ENCODE assay signal across 8 cellular contexts in genomic region chr3:15805756-15806266, GRCh38. TPM values are rescaled to one million over a fixed set of nuclear protein-coding genes. Genes with fewer than 3 reads are reported as not detected.
DNase-seq lines count a peak whose midpoint lies in the region; ATAC-seq, FAIRE-seq and TF ChIP-seq lines count a peak whose summit lies in the region.

No MANE protein-coding gene starts in this region.

- no peak for TF ChIP-seq RAD21 in K562 (CRISPR knock-in tag; conservative IDR thresholded peaks at IDR 0.05 in 1 of 2, IDR thresholded peaks at IDR 0.05 in 1 of 2)

- H3K9ac ChIP-seq in K562 (ENCODE audit: insufficient read depth in 1 of 2, low read depth in 2 of 2, low read length in 2 of 2), result peak overlapping the region in 1 of 2 experiments; percentile 3; a peak in 1 of 4 replicates

- H3K9me3 ChIP-seq in K562 (replicated peaks; ENCODE audit: control insufficient read depth, insufficient read depth, low read depth, low read length), result no peaks in the 10 kb centered on the region

- peaks cover 6% of the 10 kb centered on the region for H3K36me3 Mint-ChIP-seq in stimulated activated effector memory CD8-positive, alpha-beta T cell treated with anti-CD3 and anti-CD28 coated beads, Interleukin-12 subunit alpha, Interleukin-12 subunit beta, amount 100 ng/mL, for 72 hours

- peaks cover 79% of the 10 kb centered on the region for H3K79me2 ChIP-seq in K562 (ENCODE audit: control insufficient read depth, insufficient read depth, low read length)

- no peak overlapping the region for H3K4me2 ChIP-seq in K562 (ENCODE audit: insufficient read depth, low read length)

- TF ChIP-seq POLR2A in K562 (conservative IDR thresholded peaks at IDR 0.05), result no peak

- TF ChIP-seq EP300 in K562 (IDR thresholded peaks at IDR 0.05; ENCODE audit: low read length), result peak; percentile 78

- peak overlapping the region; percentile 66 for H3K27ac Mint-ChIP-seq in stimulated activated effector memory CD8-positive, alpha-beta T cell treated with anti-CD3 and anti-CD28 coated beads, Interleukin-12 subunit alpha, Interleukin-12 subunit beta, amount 100 ng/mL, for 72 hours

- H3K4me1 ChIP-seq in K562 (replicated peaks in 1 of 2; ENCODE audit: control insufficient read depth in 2 of 2, insufficient read depth in 2 of 2, low read length in 2 of 2), result peaks cover 4 to 38% of the 10 kb centered on the region in 2 experiments; a peak in 4 of 5 replicates

- H3K27ac ChIP-seq in K562 (ENCODE audit: extremely low read depth, low read depth, low read length), result peak overlapping the region; percentile 80; the same call in 2 of the 3 replicates

- no peaks in the 10 kb centered on the region for H4K20me1 ChIP-seq in K562 (replicated peaks; ENCODE audit: control insufficient read depth, insufficient read depth, low read length)

- in situ Hi-C loops in K562 (cut with MboI), result no loop called here

- FAIRE-seq in K562 (lab: Jason Lieb, UNC), result peak; percentile 40
- no peak for FAIRE-seq in frontal cortex (lab: Jason Lieb, UNC)

- peak overlapping the region; percentile 10; the same call in 1 of the 2 replicates for H3K4me3 ChIP-seq in GM06990 (replicated peaks; ENCODE audit: low read depth, low read length)
- no peak overlapping the region for H3K4me3 ChIP-seq in K562

- WGBS in K562 (ENCODE audit: insufficient coverage, low coverage, missing lambda C conversion rate), result 30% methylated on average over 7 of the region's 7 CpGs

- H3K9me1 ChIP-seq in K562 (ENCODE audit: control insufficient read depth, insufficient read depth, low read length), result no peaks in the 10 kb centered on the region

- no peaks in the 10 kb centered on the region for H3K27me3 ChIP-seq in GM06990 (replicated peaks; ENCODE audit: control insufficient read depth, insufficient read depth, low read length)
- H3K27me3 ChIP-seq in K562 (ENCODE audit: control insufficient read depth in 2 of 2, insufficient read depth in 2 of 2, low read length in 2 of 2), result no peaks in the 10 kb centered on the region

- H2AFZ ChIP-seq in K562 (ENCODE audit: low read depth, low read length), result no peak overlapping the region

- ATAC-seq in GM21526 (IDR thresholded peaks at IDR 0.05; ENCODE audit: low FRiP score, unreplicated experiment), result peak; percentile 76
- no peak for ATAC-seq in K562
- peak; percentile 61 for ATAC-seq in stimulated activated effector memory CD8-positive, alpha-beta T cell treated with anti-CD3 and anti-CD28 coated beads, Interleukin-12 subunit alpha, Interleukin-12 subunit beta, amount 100 ng/mL, for 72 hours

- CTCF ChIA-PET in K562 (lab: Yijun Ruan, JAX; ENCODE audit: low intra/inter-chr PET ratio), result no interaction called here

- BruUV-seq in K562 (replicated peaks; lab: Mats Ljungman, UMichigan), result no TSS peak

- peaks cover 5% of the 10 kb centered on the region for H3K9me3 Mint-ChIP-seq in stimulated activated effector memory CD8-positive, alpha-beta T cell treated with anti-CD3 and anti-CD28 coated beads, Interleukin-12 subunit alpha, Interleukin-12 subunit beta, amount 100 ng/mL, for 72 hours

- H3K4me1 Mint-ChIP-seq in stimulated activated effector memory CD8-positive, alpha-beta T cell treated with anti-CD3 and anti-CD28 coated beads, Interleukin-12 subunit alpha, Interleukin-12 subunit beta, amount 100 ng/mL, for 72 hours, result peaks cover 74% of the 10 kb centered on the region

- DNase-seq in GM06990 (ENCODE audit: extremely low read depth, insufficient read length), result peak; percentile 87
- DNase-seq in HT1080 (ENCODE audit: low read depth), result peak; percentile 48
- peak in 2 of 4 experiments; percentile 27 to 43 for DNase-seq in K562 (ENCODE audit: extremely low read depth in 1 of 4, low spot score in 3 of 4)
- DNase-seq in stimulated activated effector memory CD8-positive, alpha-beta T cell treated with anti-CD3 and anti-CD28 coated beads, Interleukin-12 subunit alpha, Interleukin-12 subunit beta, amount 100 ng/mL, for 72 hours (ENCODE audit: low spot score in 2 of 2), result no peak
- DNase-seq in NCI-H524 treated with DMSO at 0.1 percent for 48 hours (lab: John Stamatoyannopoulos, UW), result no peak
- DNase-seq in frontal cortex (ENCODE audit: low spot score in 2 of 2), result no peak
- no peak for DNase-seq in NCI-H82 (lab: John Stamatoyannopoulos, UW)

- H3K36me3 ChIP-seq in GM06990 (ENCODE audit: control insufficient read depth, insufficient read depth, low read length) (no peaks in the 10 kb centered on the region), K562 (ENCODE audit: control insufficient read depth, insufficient read depth, low read length) (no peaks in the 10 kb centered on the region)

- TF ChIP-seq CTCF in GM06990 (IDR thresholded peaks at IDR 0.05; ENCODE audit: insufficient read depth, low read length, poor library complexity, severe bottlenecking) (no peak), K562 (IDR thresholded peaks at IDR 0.05 in 2 of 3, conservative IDR thresholded peaks at IDR 0.05 in 1 of 3; ENCODE audit: insufficient read depth in 2 of 3, low read depth in 1 of 3, low read length in 3 of 3) (no peak)

- intact Hi-C loops in K562 (cut with micrococcal nuclease), result no loop called here

- H3K4me3 Mint-ChIP-seq in stimulated activated effector memory CD8-positive, alpha-beta T cell treated with anti-CD3 and anti-CD28 coated beads, Interleukin-12 subunit alpha, Interleukin-12 subunit beta, amount 100 ng/mL, for 72 hours, result peak overlapping the region; percentile 27

- POLR2A ChIA-PET in K562 (lab: Yijun Ruan, JAX), result interaction anchor here (0.9 to 4.4 kb wide), 2 partner anchors 9 to 136 kb away, joined by 3 to 16 read pairs; partner anchors contain the start of gene ANKRD28

TF ChIP-seq in K562, 482 proteins besides CTCF, POLR2A, EP300 and RAD21 (continues in another document):
- TF ChIP-seq HNRNPH1 (optimal IDR thresholded peaks at IDR 0.05; ENCODE audit: low read depth, low read length), result no peak
- TF ChIP-seq ZBTB11 (CRISPR knock-in tag; IDR thresholded peaks at IDR 0.05), result 0 out of 6 replicates have a peak, but pooled peaks of 1 of the 3 experiments have one; percentile 11
- TF ChIP-seq POLR2B (IDR thresholded peaks at IDR 0.05; ENCODE audit: low read depth, partially characterized antibody), result no peak
- peak; percentile 60; the same call in 1 of the 2 replicates for TF ChIP-seq ZNF384 (IDR thresholded peaks at IDR 0.05; ENCODE audit: low read depth, low read length)
- TF ChIP-seq FOXM1 (IDR thresholded peaks at IDR 0.05; ENCODE audit: low read depth), result peak; percentile 80
- no peak for TF ChIP-seq FOXM1 (CRISPR knock-in tag; IDR thresholded peaks at IDR 0.05; ENCODE audit: low read depth)
- no peak for TF ChIP-seq ZFP36 (IDR thresholded peaks at IDR 0.05; ENCODE audit: low read depth, low read length, partially characterized antibody)
- no peak for TF ChIP-seq NFYB (IDR thresholded peaks at IDR 0.05; ENCODE audit: extremely low read depth, insufficient read length)
- peak; percentile 75 for TF ChIP-seq MEIS2 (IDR thresholded peaks at IDR 0.05; ENCODE audit: partially characterized antibody)

RNA-seq across cellular contexts. Expression of gene ANKRD28, which starts 8.0 kb away (rescaled TPM):
- 96.1 and 98.7 TPM in 2 replicates for total RNA-seq in HT1080 (2014; rRNA removed; shearing (Covaris generic))
- 42.4 and 59.1 TPM in 2 replicates for polyA plus RNA-seq in HT1080 (2015; cell fraction: cytosol; rRNA removed)
- polyA plus RNA-seq in HT1080 (2015; cell fraction: nucleus; rRNA removed), result 144 and 156 TPM in 2 replicates
- 112 and 305 TPM in 2 replicates for total RNA-seq in K562 (2011; cell fraction: chromatin; rRNA removed; ENCODE audit: low replicate concordance)
- total RNA-seq in K562 (2011; cell fraction: nucleolus; rRNA removed), result 35.9 and 58.7 TPM in 2 replicates
- total RNA-seq in K562 (2011; cell fraction: nucleoplasm; rRNA removed), result 85.0 and 104 TPM in 2 replicates
- 33.6 and 38.6 TPM in 2 replicates for total RNA-seq in K562 (2014; rRNA removed)
- 48.6 and 57.4 TPM in 2 replicates for total RNA-seq in K562 (2014; rRNA removed; fragmentation: Illumina TruSeq; extraction: Trizol)
- 52.9 and 56.4 TPM in 2 replicates for total RNA-seq in K562 (2015; rRNA removed; fragmentation: Illumina TruSeq; extraction: Trizol)
- 48.6 and 53.0 TPM in 2 replicates for total RNA-seq in K562 (2021)
- 66.0 and 71.7 TPM in 2 replicates for polyA plus RNA-seq in K562 (2011; rRNA removed)
- 25.2 and 40.6 TPM in 2 replicates for polyA plus RNA-seq in K562 (2011; cell fraction: cytosol; rRNA removed)
- 61.1 and 103 TPM in 2 replicates for polyA plus RNA-seq in K562 (2011; cell fraction: nucleus; rRNA removed)
- polyA plus RNA-seq in K562 (2012), result 31.5 and 33.0 TPM in 2 replicates
- 36.7 and 42.4 TPM in 2 replicates for polyA plus RNA-seq in K562 (2014; fragmentation: Illumina TruSeq; extraction: Trizol)
- polyA plus RNA-seq in K562 (2014; fragmentation: Nextera tagmentation; extraction: Ambion mirVana), result 10 to 100 TPM; 11.7 to 13.4 TPM
- 25.0 and 29.3 TPM in 2 replicates for polyA plus RNA-seq in K562 (2014; rRNA removed)
- 187 and 268 TPM in 2 replicates for polyA minus RNA-seq in K562 (2011; rRNA and poly(A)+ RNA removed)
- polyA minus RNA-seq in K562 (2011; cell fraction: cytosol; rRNA and poly(A)+ RNA removed), result 44.7 and 62.7 TPM in 2 replicates
- polyA minus RNA-seq in K562 (2011; cell fraction: nucleus; rRNA and poly(A)+ RNA removed), result 57.1 and 160 TPM in 2 replicates
- total RNA-seq in frontal cortex, result 84.8 TPM

Comparison
In these comparisons a context has a peak if more than half of its experiments do, and no peak if none do; other contexts are left out.
1. DNase-seq: peak in GM06990 (single experiment) and HT1080 (single experiment); none in stimulated activated effector memory CD8-positive, alpha-beta T cell treated with anti-CD3 and anti-CD28 coated beads, Interleukin-12 subunit alpha, Interleukin-12 subunit beta, amount 100 ng/mL, for 72 hours (0 of 2), NCI-H524 treated with DMSO at 0.1 percent for 48 hours (single experiment), frontal cortex (0 of 2) and NCI-H82 (single experiment).